In the genomic region with DNA sequence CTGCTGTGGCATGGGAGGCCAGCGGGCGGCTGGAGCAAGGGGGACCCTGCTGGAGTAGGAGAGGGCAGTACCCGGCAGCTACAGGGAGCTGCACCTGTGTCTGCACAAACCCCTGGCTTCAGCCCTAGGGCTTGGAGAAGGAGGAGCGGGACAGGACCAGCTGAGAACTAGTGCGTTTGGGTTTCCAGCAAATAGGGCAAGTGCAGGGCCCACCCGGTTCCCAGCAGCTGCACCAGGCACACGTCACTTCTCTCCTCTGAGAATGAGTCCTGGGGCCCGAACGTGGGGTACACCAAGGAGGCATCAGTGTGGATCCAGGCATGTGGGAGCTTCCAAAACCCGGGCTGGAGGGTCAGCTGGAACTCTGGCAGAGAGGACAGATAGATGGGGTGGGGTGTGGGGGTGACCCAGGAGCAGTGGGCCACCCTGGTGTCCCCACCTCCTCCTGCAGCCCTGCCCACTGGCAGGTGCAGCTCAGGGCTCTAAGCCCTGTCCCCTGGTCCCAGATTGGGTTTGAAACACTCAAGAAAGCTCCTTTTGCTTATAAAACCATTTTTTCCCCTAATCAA, we compare ENCODE assay signal across 26 cellular contexts. TPM values are rescaled to one million over a fixed set of nuclear protein-coding genes. Genes with fewer than 3 reads are reported as not detected.
"Had no signal": no experiment of that assay in that cellular context is flagged by ENCODE, and none has a peak within 500 bp of the region (broad histone marks: within the 10 kb centered on the region; RNA-seq: fewer than 3 reads in every experiment).

No MANE protein-coding gene starts in this region.

- H3K27me3 ChIP-seq: body of pancreas, hepatocyte, right atrium auricular region, testis, transverse colon, uterus had no signal

- H3K9ac ChIP-seq: parathyroid adenoma had no signal

- H3K79me2 ChIP-seq: hepatocyte, parathyroid adenoma had no signal

- H3K36me3 Mint-ChIP-seq: activated naive CD8-positive, alpha-beta T cell; naive thymus-derived CD4-positive, alpha-beta T cell had no signal

- H3K4me3 Mint-ChIP-seq: activated CD4-positive, alpha-beta T cell treated with anti-CD3 and anti-CD28 coated beads for 36 hours; activated naive CD8-positive, alpha-beta T cell; naive thymus-derived CD4-positive, alpha-beta T cell; T-helper 2 cell treated with Interferon-gamma antibody and Interleukin-4, amounts not matched to agents 5 μg/mL and 100 μg/mL, for 36 hours had no signal

- H3K27me3 Mint-ChIP-seq: activated CD4-positive, alpha-beta T cell treated with anti-CD3 and anti-CD28 coated beads for 36 hours; activated naive CD8-positive, alpha-beta T cell; naive thymus-derived CD4-positive, alpha-beta T cell had no signal

- H3K4me3 ChIP-seq: body of pancreas, gastroesophageal sphincter, hepatocyte, right atrium auricular region, testis, transverse colon, uterus had no signal

- H3K27ac Mint-ChIP-seq: activated CD4-positive, alpha-beta T cell treated with anti-CD3 and anti-CD28 coated beads for 36 hours; activated naive CD8-positive, alpha-beta T cell; T-helper 2 cell treated with Interferon-gamma antibody and Interleukin-4, amounts not matched to agents 5 μg/mL and 100 μg/mL, for 36 hours had no signal

- H3K4me1 Mint-ChIP-seq: activated CD4-positive, alpha-beta T cell treated with anti-CD3 and anti-CD28 coated beads for 36 hours had no signal

- DNase-seq: activated CD4-positive, alpha-beta T cell treated with anti-CD3 and anti-CD28 coated beads for 36 hours; activated CD4-positive, CD25-positive, alpha-beta regulatory T cell; activated effector memory CD4-positive, alpha-beta T cell treated with Interleukin-2 at 50 U/mL for 16 hours; activated naive CD4-positive, alpha-beta T cell treated with Interleukin-2 at 50 U/mL for 16 hours; body of pancreas; cerebellar nuclear complex; cortex of kidney; midbrain; naive thymus-derived CD4-positive, alpha-beta T cell; occipital lobe; stimulated activated naive CD4-positive, alpha-beta T cell treated with Interleukin-2 at 50 U/mL for 16 hours; testis; transverse colon; uterus had no signal

- H3K36me3 ChIP-seq: gastroesophageal sphincter, right atrium auricular region, transverse colon, uterus had no signal

- H2AFZ ChIP-seq: hepatocyte, parathyroid adenoma had no signal

- ATAC-seq: activated CD4-positive, alpha-beta T cell treated with anti-CD3 and anti-CD28 coated beads for 36 hours; body of pancreas; gastroesophageal sphincter; left colon; naive thymus-derived CD4-positive, alpha-beta T cell had no signal

- H3K4me1 ChIP-seq: body of pancreas, gastroesophageal sphincter, parathyroid adenoma, testis, uterus had no signal

- H3K9me3 ChIP-seq: body of pancreas, gastroesophageal sphincter, right atrium auricular region, testis, transverse colon, uterus had no signal

- H3K27ac ChIP-seq: body of pancreas, gastroesophageal sphincter, hepatocyte, parathyroid adenoma, right atrium auricular region, testis, transverse colon, uterus had no signal

- H3K9me3 Mint-ChIP-seq: naive thymus-derived CD4-positive, alpha-beta T cell; T-helper 2 cell treated with Interferon-gamma antibody and Interleukin-4, amounts not matched to agents 5 μg/mL and 100 μg/mL, for 36 hours had no signal

- FAIRE-seq: endothelial cell of umbilical vein, keratinocyte had no signal

- H3K4me2 ChIP-seq: hepatocyte had no signal

RNA-seq across cellular contexts. Expression of gene C16orf89, which starts 5.6 kb away (rescaled TPM):
- total RNA-seq: activated CD4-positive, alpha-beta T cell treated with anti-CD3 and anti-CD28 coated beads for 36 hours; endothelial cell of umbilical vein; fibroblast of villous mesenchyme; naive thymus-derived CD4-positive, alpha-beta T cell; pulmonary artery endothelial cell had no signal
- polyA plus RNA-seq: endothelial cell of umbilical vein; keratinocyte; naive thymus-derived CD4-positive, alpha-beta T cell; neural cell had no signal
